In genomic region chr7:159263430-159263829, GRCh38 we compare ENCODE assay signal across 29 cellular contexts.
"Had no signal": no experiment of that assay in that cellular context is flagged by ENCODE, and none has a peak within 500 bp of the region (broad histone marks: within the 10 kb centered on the region; RNA-seq: fewer than 3 reads in every experiment).

No MANE protein-coding gene starts in this region.

- H3K4me1 ChIP-seq: stomach, suprapubic skin, testis, thyroid gland, tibial artery, tibial nerve, transverse colon, upper lobe of left lung, upper lobe of right lung, uterus, vagina had no signal

- DNase-seq: stimulated activated CD4-positive, alpha-beta T cell treated with anti-CD3 and anti-CD28 coated beads, Interleukin-2, amount 100 ng/mL, for 48 hours; stimulated activated CD4-positive, alpha-beta T cell treated with anti-CD3 and anti-CD28 coated beads, Interleukin-4, amount 100 ng/mL, for 1 hour; stimulated activated CD4-positive, alpha-beta T cell treated with anti-CD3 and anti-CD28 coated beads, Interleukin-4, amount 100 ng/mL, for 24 hours; stimulated activated CD4-positive, alpha-beta T cell treated with anti-CD3 and anti-CD28 coated beads, Interleukin-4, amount 100 ng/mL, for 4 hours; stimulated activated CD8-positive, alpha-beta memory T cell treated with anti-CD3 and anti-CD28 coated beads, Interleukin-4, amount 100 ng/mL, for 48 hours; stimulated activated naive B cell treated with anti-CD40 and anti-IgM and Interleukin-4, amounts not matched to agents 10 μg/mL and 1 μg/mL and 100 μg/mL, for 72 hours; stimulated activated naive CD4-positive, alpha-beta T cell; stimulated activated naive CD4-positive, alpha-beta T cell treated with Interleukin-2 at 50 U/mL for 16 hours; stimulated activated naive CD8-positive, alpha-beta T cell treated with anti-CD3 and anti-CD28 coated beads, Interleukin-15, amount 100 ng/mL, for 72 hours; stimulated activated naive CD8-positive, alpha-beta T cell treated with anti-CD3 and anti-CD28 coated beads, Interleukin-15, Interleukin-2, amounts not matched to agents 100 U/mL and 50 U/mL, for 24 hours; stomach; substantia nigra; testis; thyroid gland; tibial artery; transverse colon; trophoblast cell; upper lobe of left lung; upper lobe of right lung; uterus had no signal

- H3K27me3 Mint-ChIP-seq: stimulated activated memory B cell treated with anti-CD40 and anti-IgM and Interleukin-4, amounts not matched to agents 10 μg/mL and 1 μg/mL and 100 μg/mL, for 72 hours; type B pancreatic cell had no signal

- ATAC-seq: stimulated activated effector memory CD8-positive, alpha-beta T cell treated with anti-CD3 and anti-CD28 coated beads, Interleukin-12 subunit alpha, Interleukin-12 subunit beta, amount 100 ng/mL, for 72 hours; stimulated activated memory B cell treated with anti-CD40 and anti-IgM and Interleukin-4, amounts not matched to agents 10 μg/mL and 1 μg/mL and 100 μg/mL, for 72 hours; stimulated activated naive B cell treated with anti-CD40 and anti-IgM and Interleukin-4, amounts not matched to agents 10 μg/mL and 1 μg/mL and 100 μg/mL, for 72 hours; stimulated activated naive CD8-positive, alpha-beta T cell treated with anti-CD3 and anti-CD28 coated beads, Interleukin-15, amount 100 ng/mL, for 72 hours; stimulated activated naive CD8-positive, alpha-beta T cell treated with anti-CD3 and anti-CD28 coated beads, Interleukin-15, Interleukin-2, amounts not matched to agents 100 U/mL and 50 U/mL, for 24 hours; upper lobe of right lung had no signal

- H3K36me3 Mint-ChIP-seq: stimulated activated effector memory CD8-positive, alpha-beta T cell treated with anti-CD3 and anti-CD28 coated beads, Interleukin-12 subunit alpha, Interleukin-12 subunit beta, amount 100 ng/mL, for 72 hours; type B pancreatic cell had no signal

- H3K4me3 ChIP-seq: stomach, suprapubic skin, testis, thoracic aorta, thyroid gland, tibial artery, tibial nerve, transverse colon, upper lobe of left lung, upper lobe of right lung, uterus, vagina had no signal

- H3K9me3 ChIP-seq: suprapubic skin, testis, thyroid gland, vagina had no signal

- H3K9me3 Mint-ChIP-seq: type B pancreatic cell had no signal

- H3K36me3 ChIP-seq: stomach, suprapubic skin, thoracic aorta, thyroid gland, tibial artery, tibial nerve, transverse colon, upper lobe of left lung, upper lobe of right lung, uterus, vagina had no signal

- H3K27ac ChIP-seq: stomach, suprapubic skin, testis, thoracic aorta, thyroid gland, tibial artery, tibial nerve, transverse colon, upper lobe of left lung, upper lobe of right lung, uterus, vagina had no signal

- FAIRE-seq: urothelium cell line had no signal

- H3K4me1 Mint-ChIP-seq: stimulated activated effector memory CD8-positive, alpha-beta T cell treated with anti-CD3 and anti-CD28 coated beads, Interleukin-12 subunit alpha, Interleukin-12 subunit beta, amount 100 ng/mL, for 72 hours; stimulated activated memory B cell treated with anti-CD40 and anti-IgM and Interleukin-4, amounts not matched to agents 10 μg/mL and 1 μg/mL and 100 μg/mL, for 72 hours; stimulated activated naive B cell treated with anti-CD40 and anti-IgM and Interleukin-4, amounts not matched to agents 10 μg/mL and 1 μg/mL and 100 μg/mL, for 72 hours; stimulated activated naive CD8-positive, alpha-beta T cell treated with anti-CD3 and anti-CD28 coated beads, Interleukin-15, amount 100 ng/mL, for 72 hours had no signal

- H3K27me3 ChIP-seq: stomach, suprapubic skin, testis, thyroid gland, tibial artery, tibial nerve, transverse colon, upper lobe of left lung, upper lobe of right lung, uterus, vagina had no signal

- H3K4me3 Mint-ChIP-seq: stimulated activated effector memory CD8-positive, alpha-beta T cell treated with anti-CD3 and anti-CD28 coated beads, Interleukin-12 subunit alpha, Interleukin-12 subunit beta, amount 100 ng/mL, for 72 hours; stimulated activated memory B cell treated with anti-CD40 and anti-IgM and Interleukin-4, amounts not matched to agents 10 μg/mL and 1 μg/mL and 100 μg/mL, for 72 hours; stimulated activated naive B cell treated with anti-CD40 and anti-IgM and Interleukin-4, amounts not matched to agents 10 μg/mL and 1 μg/mL and 100 μg/mL, for 72 hours; stimulated activated naive CD8-positive, alpha-beta T cell treated with anti-CD3 and anti-CD28 coated beads, Interleukin-15, amount 100 ng/mL, for 72 hours; stimulated activated naive CD8-positive, alpha-beta T cell treated with anti-CD3 and anti-CD28 coated beads, Interleukin-15, Interleukin-2, amounts not matched to agents 100 ng/mL and 50 ng/mL, for 24 hours; type B pancreatic cell had no signal

- H3K27ac Mint-ChIP-seq: stimulated activated effector memory CD8-positive, alpha-beta T cell treated with anti-CD3 and anti-CD28 coated beads, Interleukin-12 subunit alpha, Interleukin-12 subunit beta, amount 100 ng/mL, for 72 hours; stimulated activated memory B cell treated with anti-CD40 and anti-IgM and Interleukin-4, amounts not matched to agents 10 μg/mL and 1 μg/mL and 100 μg/mL, for 72 hours; stimulated activated naive B cell treated with anti-CD40 and anti-IgM and Interleukin-4, amounts not matched to agents 10 μg/mL and 1 μg/mL and 100 μg/mL, for 72 hours; stimulated activated naive CD8-positive, alpha-beta T cell treated with anti-CD3 and anti-CD28 coated beads, Interleukin-15, amount 100 ng/mL, for 72 hours; stimulated activated naive CD8-positive, alpha-beta T cell treated with anti-CD3 and anti-CD28 coated beads, Interleukin-15, Interleukin-2, amounts not matched to agents 100 ng/mL and 50 ng/mL, for 24 hours; type B pancreatic cell had no signal
